ENCODE assay signal across 8 cellular contexts in the genomic region with DNA sequence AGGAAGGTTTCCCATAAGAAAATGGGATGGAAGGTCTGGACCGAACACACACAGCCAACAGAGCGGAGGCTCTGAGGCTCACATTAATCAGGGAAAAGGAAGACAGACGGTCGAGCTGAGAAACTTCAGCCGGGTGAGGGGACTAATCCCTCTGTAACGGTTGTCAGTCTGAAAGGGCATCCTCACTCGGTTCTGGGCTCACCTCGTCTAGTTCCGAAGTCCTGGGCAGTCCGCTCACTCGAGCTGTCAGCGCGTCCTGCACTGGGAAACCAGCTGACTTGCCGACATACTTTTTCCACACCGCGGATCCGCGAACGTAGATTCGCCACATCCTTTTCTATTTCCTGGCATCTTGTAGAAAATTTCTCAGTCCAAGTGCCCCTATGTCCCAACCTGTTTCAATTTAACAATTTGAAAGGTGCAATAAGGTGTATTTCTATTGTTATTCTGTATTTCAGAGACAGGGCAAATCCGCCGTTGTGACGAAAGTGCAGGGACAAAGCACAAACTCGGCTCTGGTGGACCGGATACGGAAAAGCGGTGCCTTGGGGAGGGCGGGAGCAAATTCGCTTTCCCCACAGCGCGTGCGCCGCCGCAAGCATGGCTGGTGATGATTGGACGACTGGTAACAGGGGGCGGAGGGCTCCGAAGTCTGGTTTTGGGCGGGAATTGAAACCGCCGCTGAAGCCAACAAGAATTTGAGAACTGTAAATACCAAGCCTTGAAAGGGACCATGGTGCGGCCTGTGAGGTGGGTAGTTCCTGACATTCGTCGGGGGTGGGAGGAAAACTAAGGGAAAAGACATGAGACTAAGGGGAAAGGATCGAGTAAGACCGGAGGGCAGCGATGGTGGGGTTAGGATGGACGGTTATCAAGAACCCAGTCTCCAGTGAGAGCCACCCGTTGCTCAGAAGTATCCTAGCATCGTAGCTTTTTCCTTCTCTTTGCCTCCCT. TPM values are rescaled to one million over a fixed set of nuclear protein-coding genes. Genes with fewer than 3 reads are reported as not detected.
DNase-seq lines count a peak whose midpoint lies in the region; ATAC-seq and TF ChIP-seq lines count a peak whose summit lies in the region.

A gene with protein sequence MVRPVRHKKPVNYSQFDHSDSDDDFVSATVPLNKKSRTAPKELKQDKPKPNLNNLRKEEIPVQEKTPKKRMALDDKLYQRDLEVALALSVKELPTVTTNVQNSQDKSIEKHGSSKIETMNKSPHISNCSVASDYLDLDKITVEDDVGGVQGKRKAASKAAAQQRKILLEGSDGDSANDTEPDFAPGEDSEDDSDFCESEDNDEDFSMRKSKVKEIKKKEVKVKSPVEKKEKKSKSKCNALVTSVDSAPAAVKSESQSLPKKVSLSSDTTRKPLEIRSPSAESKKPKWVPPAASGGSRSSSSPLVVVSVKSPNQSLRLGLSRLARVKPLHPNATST (plus strand): TSS at position 684 of the 954 bp plus-strand sequence. CDS start 50 bp downstream, at position 734.

- peaks cover 26% of the 10 kb centered on the region for H3K4me1 Mint-ChIP-seq in CD8-positive, alpha-beta T cell (ENCODE audit: low read depth)

- 0 to 1% methylated on average over 49 of the region's 49 CpGs for WGBS in lung, 2 donors

- no peaks in the 10 kb centered on the region for H3K27me3 ChIP-seq in CD8-positive, alpha-beta T cell (ENCODE audit: insufficient read depth, low read length)
- H3K27me3 ChIP-seq in lung (ENCODE audit: control insufficient read depth, insufficient read depth) = no peaks in the 10 kb centered on the region

- TF ChIP-seq CTCF in CD8-positive, alpha-beta T cell (IDR thresholded peaks at IDR 0.05) = no peak
- no peak for TF ChIP-seq CTCF in lung (IDR thresholded peaks at IDR 0.05; ENCODE audit: control extremely low read depth, extremely low read depth)

- POLR2A ChIA-PET in CD8-positive, alpha-beta T cell (lab: Charles Lee) = interaction anchor here (1.1 kb wide), 1 partner anchor 785 kb away, joined by 3 read pairs; a partner anchor contains a TSS

- H3K4me1 ChIP-seq in CD8-positive, alpha-beta T cell (ENCODE audit: insufficient read depth, low read length) = peaks cover 7% of the 10 kb centered on the region
- peaks cover 0 to 11% of the 10 kb centered on the region in 2 donors for H3K4me1 ChIP-seq in lung (ENCODE audit: control insufficient read depth in 2 of 2, insufficient read depth in 2 of 2, low read length in 2 of 2)

- peak within 1 kb of the TSS; percentile 68 for H3K4me3 ChIP-seq in CD8-positive, alpha-beta T cell (ENCODE audit: low read depth, low read length)
- H3K4me3 ChIP-seq in lung = peak within 1 kb of the TSS; percentile 86

- CTCF ChIA-PET in CD8-positive, alpha-beta T cell (lab: Charles Lee) = interaction anchor here (1.3 kb wide), 1 partner anchor 11 kb away, joined by 5 read pairs; no protein-coding TSS in a partner anchor

- peak within 1 kb of the TSS; percentile 98 for H3K27ac Mint-ChIP-seq in CD8-positive, alpha-beta T cell

- H3K27ac ChIP-seq in CD8-positive, alpha-beta T cell (ENCODE audit: low read depth, low read length) = peak within 1 kb of the TSS; percentile 85
- peak within 1 kb of the TSS; percentile 92 to 93 for H3K27ac ChIP-seq in lung (ENCODE audit: low read depth in 1 of 2, low read length in 1 of 2)

- H3K9me3 ChIP-seq in CD8-positive, alpha-beta T cell (ENCODE audit: low read length) = no peaks in the 10 kb centered on the region
- no peaks in the 10 kb centered on the region for H3K9me3 ChIP-seq in lung (ENCODE audit: control insufficient read depth in 2 of 2, insufficient read depth in 1 of 2, low read length in 1 of 2)

- peak; percentile 99 for ATAC-seq in CD8-positive, alpha-beta T cell
- ATAC-seq in GM19468 (IDR thresholded peaks at IDR 0.05; ENCODE audit: extremely low read depth, unreplicated experiment) = peak; percentile 31
- peak; percentile 99 for ATAC-seq in lung (ENCODE audit: insufficient read depth, low FRiP score)

- H3K4me3 Mint-ChIP-seq in CD8-positive, alpha-beta T cell = peak within 1 kb of the TSS; percentile 98

- intact Hi-C loops in CD8-positive, alpha-beta T cell (cut with DNase I, micrococcal nuclease) = loop anchor here (1.0 to 10.0 kb wide), 9 partner anchors 32 to 1464 kb away; a partner anchor contains a TSS

- DNase-seq in CD8-positive, alpha-beta T cell = peak; percentile 89 to 95 (median 93)
- DNase-seq in HS-5 (ENCODE audit: low read depth) = peak; percentile 96
- DNase-seq in NK-92 treated with Interleukin-12 subunit alpha and Interleukin-12 subunit beta, amount 100 ng/mL, for 24 hours (lab: John Stamatoyannopoulos, UW) = peak; percentile 77
- peak; percentile 96 for DNase-seq in activated CD8-positive, alpha-beta memory T cell treated with anti-CD3 and anti-CD28 coated beads for 24 hours
- peak; percentile 93 for DNase-seq in effector CD8-positive, alpha-beta T cell (lab: John Stamatoyannopoulos, UW)
- DNase-seq in lung (ENCODE audit: low spot score) = peak; percentile 94
- DNase-seq in stimulated activated CD4-positive, alpha-beta T cell treated with anti-CD3 and anti-CD28 coated beads, TNF-alpha, amount 100 ng/mL, for 4 hours (ENCODE audit: low read depth in 3 of 3) = peak; percentile 82 to 93 (median 90)

- no peaks in the 10 kb centered on the region for H3K36me3 ChIP-seq in CD8-positive, alpha-beta T cell (ENCODE audit: insufficient read depth, low read length)
- H3K36me3 ChIP-seq in lung (ENCODE audit: control insufficient read depth in 2 of 2, insufficient read depth in 2 of 2, low read length in 2 of 2) = peaks cover 0 to 2% of the 10 kb centered on the region in 2 donors

- H3K27me3 Mint-ChIP-seq in CD8-positive, alpha-beta T cell (ENCODE audit: low read depth) = no peaks in the 10 kb centered on the region

- no peaks in the 10 kb centered on the region for H3K9me3 Mint-ChIP-seq in CD8-positive, alpha-beta T cell

- H3K36me3 Mint-ChIP-seq in CD8-positive, alpha-beta T cell = peaks cover 23% of the 10 kb centered on the region

RNA-seq across cellular contexts. Expression of the gene that starts here (rescaled TPM):
- total RNA-seq in CD8-positive, alpha-beta T cell = 1 to 10 TPM in 1 of 2 experiments, under 1 TPM in 1; 0.87 to 1.6 TPM
- total RNA-seq in lung = 1 to 10 TPM; 4.0 to 6.9 TPM
- 1 to 10 TPM; 2.1 to 3.0 TPM for polyA plus RNA-seq in lung

Comparison
In these comparisons a context has a peak if more than half of its experiments do, and no peak if none do; other contexts are left out.
1. Peak in every context shown above with its lines: DNase-seq, ATAC-seq, H3K4me3 ChIP-seq and H3K27ac ChIP-seq.
2. ATAC-seq: peak in every context shown above with its lines; median percentile 99 in CD8-positive, alpha-beta T cell; 99 in lung; 31 in GM19468.